Comparison of ENCODE assay signal across 28 cellular contexts in the genomic region with DNA sequence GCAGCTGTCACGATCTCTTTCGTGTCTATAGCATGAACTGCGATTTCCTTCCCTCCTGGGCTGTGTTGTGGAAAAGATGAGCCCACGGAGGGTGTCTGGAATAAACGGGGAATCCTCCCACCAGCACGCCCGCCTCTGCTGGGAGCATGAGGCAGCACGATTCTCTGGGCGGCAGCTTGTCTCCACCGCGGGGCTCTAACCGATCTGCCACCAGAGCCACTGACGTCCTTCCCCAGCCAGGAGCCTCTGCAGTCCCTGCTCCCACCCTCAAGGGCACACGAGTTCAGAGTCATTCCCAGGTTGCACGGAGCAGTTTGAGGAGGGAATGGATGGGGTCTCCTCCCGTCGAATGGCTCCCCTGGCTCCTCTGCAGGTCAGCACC.
A peak's percentile ranks its signal among the peaks of the same experiment; 100 is the strongest.
DNase-seq lines count a peak whose midpoint lies in the region; FAIRE-seq and TF ChIP-seq lines count a peak whose summit lies in the region.
"Had no signal": no experiment of that assay in that cellular context is flagged by ENCODE, and none has a peak within 500 bp of the region (broad histone marks: within the 10 kb centered on the region; RNA-seq: fewer than 3 reads in every experiment).

No MANE protein-coding gene starts in this region.

- H4K91ac ChIP-seq in H1 (replicated peaks; ENCODE audit: insufficient read length, low read length), result no peak overlapping the region

- no peak overlapping the region for H3K4me3 ChIP-seq in BLaER1
- no peak overlapping the region for H3K4me3 ChIP-seq in H1 (ENCODE audit: extremely low read depth in 1 of 4, insufficient read depth in 2 of 4, low read depth in 3 of 4, low read length in 4 of 4)
- H3K4me3 ChIP-seq in osteoblast (ENCODE audit: insufficient read depth, low read length), result no peak overlapping the region
- H3K4me3 ChIP-seq in SJCRH30, result no peak overlapping the region
- H3K4me3 ChIP-seq: gastroesophageal sphincter, prostate gland, upper lobe of left lung had no signal

- H3K56ac ChIP-seq in H1 (replicated peaks; ENCODE audit: insufficient read length, low read depth, low read length), result no peak overlapping the region

- H3K27ac ChIP-seq in BLaER1 (no peak overlapping the region), H1 (ENCODE audit: low read depth, low read length) (no peak overlapping the region), osteoblast (ENCODE audit: low read depth, low read length) (no peak overlapping the region), SJCRH30 (no peak overlapping the region)
- H3K27ac ChIP-seq: 22Rv1, gastroesophageal sphincter, neutrophil, prostate gland, upper lobe of left lung had no signal

- H3K79me1 ChIP-seq in H1 (ENCODE audit: low read depth, low read length), result no peaks in the 10 kb centered on the region; the same call in 1 of the 2 replicates

- TF ChIP-seq CTCF in H1 (IDR thresholded peaks at IDR 0.05; ENCODE audit: control extremely low read depth in 1 of 3, insufficient read depth in 1 of 3, low read depth in 1 of 3, low read length in 3 of 3), result no peak
- TF ChIP-seq CTCF in osteoblast (IDR thresholded peaks at IDR 0.05; ENCODE audit: extremely low read depth, low read depth, low read length), result no peak

- H4K5ac ChIP-seq in H1 (ENCODE audit: insufficient read length, low read depth, low read length), result no peak overlapping the region

- peak overlapping the region; percentile 99; the same call in 1 of the 2 replicates for H3K4me2 ChIP-seq in BLaER1
- no peak overlapping the region for H3K4me2 ChIP-seq in H1 (ENCODE audit: insufficient read depth in 1 of 2, low read depth in 2 of 2, low read length in 2 of 2)
- no peak overlapping the region for H3K4me2 ChIP-seq in osteoblast (ENCODE audit: insufficient read depth, low read length)

- H2BK15ac ChIP-seq in H1 (ENCODE audit: low read length), result no peak overlapping the region

- H3K9me3 ChIP-seq in BLaER1, result no peaks in the 10 kb centered on the region
- H3K9me3 ChIP-seq in H1 (ENCODE audit: insufficient read depth in 2 of 2, low read depth in 1 of 2, low read length in 1 of 2), result no peaks in the 10 kb centered on the region; a peak in 1 of 4 replicates
- no peaks in the 10 kb centered on the region for H3K9me3 ChIP-seq in osteoblast (ENCODE audit: low read depth, low read length)
- no peaks in the 10 kb centered on the region for H3K9me3 ChIP-seq in SJCRH30 (replicated peaks)
- H3K9me3 ChIP-seq: gastroesophageal sphincter, neutrophil, prostate gland, upper lobe of left lung had no signal

- TF ChIP-seq RAD21 in H1 (IDR thresholded peaks at IDR 0.05 in 1 of 2, conservative IDR thresholded peaks at IDR 0.05 in 1 of 2; ENCODE audit: low read depth in 2 of 2, low read length in 2 of 2), result no peak

- no peak overlapping the region for H3K14ac ChIP-seq in H1 (ENCODE audit: insufficient read length)

- H3K23ac ChIP-seq in H1 (ENCODE audit: insufficient read length), result no peak overlapping the region

- FAIRE-seq in H1 (lab: Jason Lieb, UNC), result no peak

- no peak for TF ChIP-seq POLR2A in H1 (IDR thresholded peaks at IDR 0.05; ENCODE audit: control extremely low read depth in 1 of 2, low read depth in 2 of 2, low read length in 2 of 2)

- peaks cover 16% of the 10 kb centered on the region for H4K20me1 ChIP-seq in BLaER1
- H4K20me1 ChIP-seq in H1 (replicated peaks in 1 of 2; ENCODE audit: control insufficient read depth in 1 of 2, insufficient read depth in 2 of 2, low read length in 2 of 2), result no peaks in the 10 kb centered on the region
- no peaks in the 10 kb centered on the region for H4K20me1 ChIP-seq in osteoblast (ENCODE audit: insufficient read depth, low read length)

- H2BK120ac ChIP-seq in H1 (replicated peaks; ENCODE audit: low read depth, low read length), result no peak overlapping the region

- no peaks in the 10 kb centered on the region for H3K27me3 ChIP-seq in BLaER1
- H3K27me3 ChIP-seq in H1 (replicated peaks in 1 of 4; ENCODE audit: control insufficient read depth in 3 of 4, extremely low read depth in 1 of 4, insufficient read depth in 3 of 4, low read length in 3 of 4), result no peaks in the 10 kb centered on the region
- H3K27me3 ChIP-seq in osteoblast (ENCODE audit: insufficient read depth, low read length), result no peaks in the 10 kb centered on the region
- 0 out of 2 replicates have a peak, but pooled peaks cover 2% of the 10 kb centered on the region for H3K27me3 ChIP-seq in SJCRH30
- H3K27me3 ChIP-seq: gastroesophageal sphincter, upper lobe of left lung had no signal

- H2AK5ac ChIP-seq in H1 (ENCODE audit: low read depth, low read length), result no peak overlapping the region

- H3K23me2 ChIP-seq in H1 (ENCODE audit: low read depth, low read length), result peaks cover 5% of the 10 kb centered on the region; the same call in 1 of the 2 replicates

- H3K36me3 ChIP-seq in BLaER1 (no peaks in the 10 kb centered on the region), H1 (ENCODE audit: control insufficient read depth in 2 of 4, insufficient read depth in 4 of 4, low read length in 3 of 4) (no peaks in the 10 kb centered on the region), osteoblast (ENCODE audit: insufficient read depth, low read length) (no peaks in the 10 kb centered on the region), SJCRH30 (no peaks in the 10 kb centered on the region)
- H3K36me3 ChIP-seq: gastroesophageal sphincter, neutrophil, prostate gland, upper lobe of left lung had no signal

- no peak overlapping the region for H3K4ac ChIP-seq in H1 (replicated peaks; ENCODE audit: insufficient read length, low read depth, low read length)

- peak; percentile 22 for DNase-seq in activated CD4-positive, CD25-positive, alpha-beta regulatory T cell treated with anti-CD3 and anti-CD28 coated beads, Interleukin-2, amount 50 U/mL, for 72 hours
- no peak for DNase-seq in activated CD4-positive, CD25-positive, alpha-beta regulatory T cell (lab: John Stamatoyannopoulos, UW)
- DNase-seq in H1 (ENCODE audit: low read depth in 1 of 2, low spot score in 2 of 2) (peak in 1 of 2 experiments; percentile 42), osteoblast (ENCODE audit: insufficient read length, low spot score, missing footprints) (peak; percentile 59), retina (no peak), OCI-M1 (lab: John Stamatoyannopoulos, UW) (no peak), SJCRH30 (no peak)
- DNase-seq: activated CD4-positive, alpha-beta T cell treated with anti-CD3 and anti-CD28 coated beads for 48 hours; activated naive CD4-positive, alpha-beta T cell treated with anti-CD3 and anti-CD28 coated beads for 36 hours; activated T-cell treated with anti-CD3 and anti-CD28 coated beads, Interleukin-2, amount 50 U/mL, for 72 hours; DMS79 treated with DMSO at 0.1 percent for 48 hours; effector CD4-positive, alpha-beta T cell; GDM1; hippocampal formation; immature natural killer cell; IMR-90; mesenchymal stem cell; NCI-H1417 treated with DMSO at 0.1 percent for 48 hours; NCI-H2029 treated with DMSO at 0.1 percent for 48 hours; NCI-H524 treated with DMSO at 0.1 percent for 48 hours; substantia nigra; T-helper 2 cell had no signal

- H2BK5ac ChIP-seq in H1 (ENCODE audit: low read depth, low read length), result 0 out of 2 replicates have a peak overlapping the region, but pooled peaks have one; percentile 49

- 93% methylated on average over 17 of the region's 17 CpGs; no CpG with 5 or more reads in 1 of the 2 experiments for WGBS in H1 (ENCODE audit: extremely low coverage in 1 of 2, insufficient coverage in 1 of 2, insufficient read length in 1 of 2, insufficient replicate concordance in 2 of 2, low coverage in 1 of 2, low lambda C conversion rate in 2 of 2, missing lambda C conversion rate in 1 of 2), 2 experiments

- 0 out of 2 replicates have a peak overlapping the region, but pooled peaks have one; percentile 27 for H2BK12ac ChIP-seq in H1 (ENCODE audit: low read depth, low read length)

- CTCF ChIA-PET in H1 (lab: Charles Lee; ENCODE audit: partially characterized antibody), result interaction anchor here (0.8 to 1.7 kb wide), 6 partner anchors 13 to 303 kb away, joined by 3 to 5 read pairs (median 4); no protein-coding TSS in a partner anchor

- no peaks in the 10 kb centered on the region for H3K79me2 ChIP-seq in H1 (ENCODE audit: control insufficient read depth in 1 of 2, insufficient read depth in 2 of 2, low read length in 2 of 2)
- no peaks in the 10 kb centered on the region for H3K79me2 ChIP-seq in osteoblast (ENCODE audit: insufficient read depth, low read length)

- no peak overlapping the region for H2AFZ ChIP-seq in H1 (ENCODE audit: low read length)
- no peak overlapping the region for H2AFZ ChIP-seq in osteoblast (ENCODE audit: low read length)

- H3K4me1 ChIP-seq in BLaER1 (peaks cover 89% of the 10 kb centered on the region), H1 (replicated peaks in 1 of 4; ENCODE audit: control insufficient read depth in 3 of 4, insufficient read depth in 4 of 4, low read length in 3 of 4) (no peaks in the 10 kb centered on the region; a peak in 1 of 7 replicates), osteoblast (ENCODE audit: insufficient read depth, low read length) (peaks cover 7% of the 10 kb centered on the region), SJCRH30 (no peaks in the 10 kb centered on the region)
- H3K4me1 ChIP-seq: prostate gland had no signal

- no peak overlapping the region for H4K8ac ChIP-seq in H1 (ENCODE audit: extremely low read depth, insufficient read depth, low read length)

- H2BK20ac ChIP-seq in H1 (ENCODE audit: low read length), result no peak overlapping the region

- POLR2A ChIA-PET in H1 (lab: Charles Lee; ENCODE audit: partially characterized antibody), result no interaction called here

- no peak for TF ChIP-seq EP300 in H1 (IDR thresholded peaks at IDR 0.05; ENCODE audit: borderline replicate concordance in 1 of 2, low read depth in 2 of 2, low read length in 2 of 2)

- H3K9ac ChIP-seq in BLaER1 (no peak overlapping the region), H1 (replicated peaks in 1 of 4; ENCODE audit: extremely low read depth in 1 of 4, low read depth in 3 of 4, low read length in 3 of 4) (no peak overlapping the region)

- H3K18ac ChIP-seq in H1 (ENCODE audit: extremely low read depth, low read length), result no peak overlapping the region; the same call in 1 of the 2 replicates

TF ChIP-seq in H1, 55 proteins besides CTCF, POLR2A, EP300 and RAD21:
- TF ChIP-seq SAP30 (IDR thresholded peaks at IDR 0.05; ENCODE audit: insufficient read depth, insufficient replicate concordance, low read length), result no peak

Comparison
In these comparisons a context has a peak if more than half of its experiments do, and no peak if none do; other contexts are left out.
1. DNase-seq: peak in activated CD4-positive, CD25-positive, alpha-beta regulatory T cell treated with anti-CD3 and anti-CD28 coated beads, Interleukin-2, amount 50 U/mL, for 72 hours (single experiment) and osteoblast (single experiment); none in activated CD4-positive, CD25-positive, alpha-beta regulatory T cell (0 of 4), retina (single experiment), OCI-M1 (single experiment) and SJCRH30 (0 of 2).